Comparison of ENCODE assay signal across 13 cellular contexts in the genomic region with DNA sequence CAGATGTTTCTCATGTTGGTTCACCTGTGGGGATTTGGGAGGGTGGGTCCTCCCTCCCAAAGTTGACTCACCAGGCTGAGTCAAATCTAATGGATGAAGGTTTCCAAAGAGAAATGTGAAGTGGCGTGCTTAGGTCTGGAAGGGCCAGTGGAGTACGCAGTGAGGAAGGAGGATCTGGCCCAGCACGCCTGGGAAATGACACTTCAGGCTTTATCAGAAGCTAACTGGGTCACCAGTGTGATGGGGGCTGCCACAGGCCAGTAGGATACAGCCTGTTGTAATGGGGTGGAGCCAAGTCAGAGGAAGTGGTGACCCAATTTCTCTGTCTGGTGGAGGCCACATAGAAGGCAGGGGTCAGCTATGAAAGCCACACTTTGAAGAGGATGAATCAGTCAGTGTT. TPM values are rescaled to one million over a fixed set of nuclear protein-coding genes. Genes with fewer than 3 reads are reported as not detected.
DNase-seq lines count a peak whose midpoint lies in the region; ATAC-seq and TF ChIP-seq lines count a peak whose summit lies in the region.
"Had no signal": no experiment of that assay in that cellular context is flagged by ENCODE, and none has a peak within 500 bp of the region (broad histone marks: within the 10 kb centered on the region; RNA-seq: fewer than 3 reads in every experiment).

No MANE protein-coding gene starts in this region.

- no peak for TF ChIP-seq EP300 in upper lobe of left lung (IDR thresholded peaks at IDR 0.05)

- H3K27me3 Mint-ChIP-seq in activated T-helper 1 cell treated with anti-CD3 and anti-CD28 coated beads, Interleukin-12 subunit alpha, Interleukin-12 subunit beta, Interleukin-2, Interleukin-4 antibody, amounts not matched to agents 30 ng/mL and 10 ng/mL and 1 ng/mL, durations not matched to agents 14 hours and 24 hours and 36 hours (ENCODE audit: insufficient read depth) = no peaks in the 10 kb centered on the region
- H3K27me3 Mint-ChIP-seq: brain had no signal

- intact Hi-C loops in activated T-helper 1 cell treated with anti-CD3 and anti-CD28 coated beads, Interleukin-12 subunit alpha, Interleukin-12 subunit beta, Interleukin-2, Interleukin-4 antibody, amounts not matched to agents 30 ng/mL and 10 ng/mL and 1 ng/mL, durations not matched to agents 14 hours and 24 hours and 36 hours (cut with micrococcal nuclease) = no loop called here
- intact Hi-C loops in left cardiac atrium (cut with DNase I) = no loop called here

- 72 to 88% methylated on average over 3 of the region's 3 CpGs for WGBS in upper lobe of left lung, 2 donors

- H3K4me3 ChIP-seq in upper lobe of left lung = no peak overlapping the region
- H3K4me3 ChIP-seq: BLaER1 treated with 17β-estradiol and CSF1 and Interleukin-3, amounts not matched to agents 10 nM and 100 nM had no signal

- H3K9me3 ChIP-seq in upper lobe of left lung = no peaks in the 10 kb centered on the region
- H3K9me3 ChIP-seq: BLaER1 treated with 17β-estradiol and CSF1 and Interleukin-3, amounts not matched to agents 10 nM and 100 nM had no signal

- H3K36me3 ChIP-seq in upper lobe of left lung = peaks cover 7 to 61% (median 37%) of the 10 kb centered on the region in 4 donors

- peaks cover 9% of the 10 kb centered on the region for H3K4me1 Mint-ChIP-seq in activated T-helper 1 cell treated with anti-CD3 and anti-CD28 coated beads, Interleukin-12 subunit alpha, Interleukin-12 subunit beta, Interleukin-2, Interleukin-4 antibody, amounts not matched to agents 30 ng/mL and 10 ng/mL and 1 ng/mL, durations not matched to agents 14 hours and 24 hours and 36 hours (ENCODE audit: low read depth)
- H3K4me1 Mint-ChIP-seq: brain had no signal

- no peak for TF ChIP-seq CTCF in upper lobe of left lung (IDR thresholded peaks at IDR 0.05)

- ATAC-seq in left cardiac atrium (peak; percentile 56 to 77), upper lobe of left lung (ENCODE audit: low FRiP score in 2 of 2) (peak; percentile 29 to 59), HG03196 (IDR thresholded peaks at IDR 0.05; ENCODE audit: unreplicated experiment) (no peak)

- no peaks in the 10 kb centered on the region for H3K27me3 ChIP-seq in upper lobe of left lung
- H3K27me3 ChIP-seq: BLaER1 treated with 17β-estradiol and CSF1 and Interleukin-3, amounts not matched to agents 10 nM and 100 nM had no signal

- no peak for TF ChIP-seq POLR2A in upper lobe of left lung (IDR thresholded peaks at IDR 0.05)

- H3K9me3 Mint-ChIP-seq in activated T-helper 1 cell treated with anti-CD3 and anti-CD28 coated beads, Interleukin-12 subunit alpha, Interleukin-12 subunit beta, Interleukin-2, Interleukin-4 antibody, amounts not matched to agents 30 ng/mL and 10 ng/mL and 1 ng/mL, durations not matched to agents 14 hours and 24 hours and 36 hours = no peaks in the 10 kb centered on the region
- H3K9me3 Mint-ChIP-seq: brain; T-helper 2 cell treated with Interferon-gamma antibody and Interleukin-4, amounts not matched to agents 5 μg/mL and 100 μg/mL, for 36 hours had no signal

- H3K36me3 Mint-ChIP-seq in activated T-helper 1 cell treated with anti-CD3 and anti-CD28 coated beads, Interleukin-12 subunit alpha, Interleukin-12 subunit beta, Interleukin-2, Interleukin-4 antibody, amounts not matched to agents 30 ng/mL and 10 ng/mL and 1 ng/mL, durations not matched to agents 14 hours and 24 hours and 36 hours (ENCODE audit: low read depth) = peaks cover 59% of the 10 kb centered on the region

- H3K27ac ChIP-seq in upper lobe of left lung = no peak overlapping the region
- H3K27ac ChIP-seq: BLaER1 treated with 17β-estradiol and CSF1 and Interleukin-3, amounts not matched to agents 10 nM and 100 nM had no signal

- no peaks in the 10 kb centered on the region for H3K4me1 ChIP-seq in upper lobe of left lung

- H3K4me3 Mint-ChIP-seq in activated T-helper 1 cell treated with anti-CD3 and anti-CD28 coated beads, Interleukin-12 subunit alpha, Interleukin-12 subunit beta, Interleukin-2, Interleukin-4 antibody, amounts not matched to agents 30 ng/mL and 10 ng/mL and 1 ng/mL, durations not matched to agents 14 hours and 24 hours and 36 hours = no peak overlapping the region
- H3K4me3 Mint-ChIP-seq: brain; T-helper 2 cell treated with Interferon-gamma antibody and Interleukin-4, amounts not matched to agents 5 μg/mL and 100 μg/mL, for 36 hours had no signal

- DNase-seq in stimulated activated CD4-positive, alpha-beta T cell treated with anti-CD3 and anti-CD28 coated beads, Interleukin-4, amount 100 ng/mL, for 24 hours = peak; percentile 21
- DNase-seq in stimulated activated CD4-positive, alpha-beta T cell treated with anti-CD3 and anti-CD28 coated beads, Interleukin-4, amount 100 ng/mL, for 1 hour = no peak
- DNase-seq in activated T-helper 1 cell treated with anti-CD3 and anti-CD28 coated beads, Interleukin-12 subunit alpha, Interleukin-12 subunit beta, Interleukin-2, Interleukin-4 antibody, amounts not matched to agents 30 ng/mL and 10 ng/mL and 1 ng/mL, durations not matched to agents 14 hours and 24 hours and 36 hours (ENCODE audit: low spot score) = no peak
- DNase-seq in left cardiac atrium (peak; percentile 50), upper lobe of left lung (peak in 1 of 2 donors; percentile 41), DMS 273 treated with DMSO at 0.1 percent for 48 hours (lab: John Stamatoyannopoulos, UW) (no peak), RKO (ENCODE audit: low spot score) (no peak)
- DNase-seq: NCI-H774, trophoblast cell had no signal

- H3K27ac Mint-ChIP-seq in activated T-helper 1 cell treated with anti-CD3 and anti-CD28 coated beads, Interleukin-12 subunit alpha, Interleukin-12 subunit beta, Interleukin-2, Interleukin-4 antibody, amounts not matched to agents 30 ng/mL and 10 ng/mL and 1 ng/mL, durations not matched to agents 14 hours and 24 hours and 36 hours = peak overlapping the region; percentile 15
- H3K27ac Mint-ChIP-seq: T-helper 2 cell treated with Interferon-gamma antibody and Interleukin-4, amounts not matched to agents 5 μg/mL and 100 μg/mL, for 36 hours had no signal

RNA-seq across cellular contexts. Expression of gene POLR1E, which starts 18.0 kb away (rescaled TPM):
- 59.8 and 61.0 TPM in 2 replicates for total RNA-seq in activated T-helper 1 cell treated with anti-CD3 and anti-CD28 coated beads, Interleukin-12 subunit alpha, Interleukin-12 subunit beta, Interleukin-2, Interleukin-4 antibody, amounts not matched to agents 30 ng/mL and 10 ng/mL and 1 ng/mL, durations not matched to agents 14 hours and 24 hours and 36 hours
- total RNA-seq in left cardiac atrium (10 to 100 TPM; 12.5 to 17.2 TPM), upper lobe of left lung (10 to 100 TPM in 5 of 6 donors, 1 to 10 TPM in 1; 10.0 to 16.9 (median 14.5) TPM)

RNA-seq across cellular contexts. Expression of gene ZBTB5, which starts 38.5 kb away (rescaled TPM):
- total RNA-seq in activated T-helper 1 cell treated with anti-CD3 and anti-CD28 coated beads, Interleukin-12 subunit alpha, Interleukin-12 subunit beta, Interleukin-2, Interleukin-4 antibody, amounts not matched to agents 30 ng/mL and 10 ng/mL and 1 ng/mL, durations not matched to agents 14 hours and 24 hours and 36 hours = 9.6 and 11.2 TPM in 2 replicates
- total RNA-seq in left cardiac atrium = 1 to 10 TPM; 5.4 to 7.8 TPM
- 10 to 100 TPM in 3 of 6 donors, 1 to 10 TPM in 3; 7.9 to 15.0 (median 10.0) TPM for total RNA-seq in upper lobe of left lung

Comparison
In these comparisons a context has a peak if more than half of its experiments do, and no peak if none do; other contexts are left out.
1. DNase-seq: peak in stimulated activated CD4-positive, alpha-beta T cell treated with anti-CD3 and anti-CD28 coated beads, Interleukin-4, amount 100 ng/mL, for 24 hours (single experiment) and left cardiac atrium (single experiment); none in stimulated activated CD4-positive, alpha-beta T cell treated with anti-CD3 and anti-CD28 coated beads, Interleukin-4, amount 100 ng/mL, for 1 hour (single experiment), activated T-helper 1 cell treated with anti-CD3 and anti-CD28 coated beads, Interleukin-12 subunit alpha, Interleukin-12 subunit beta, Interleukin-2, Interleukin-4 antibody, amounts not matched to agents 30 ng/mL and 10 ng/mL and 1 ng/mL, durations not matched to agents 14 hours and 24 hours and 36 hours (single experiment), DMS 273 treated with DMSO at 0.1 percent for 48 hours (single experiment) and RKO (single experiment).